ENCODE assay signal across 13 cellular contexts in genomic region chr3:179272385-179272784, GRCh38. TPM values are rescaled to one million over a fixed set of nuclear protein-coding genes. Genes with fewer than 3 reads are reported as not detected.
A peak's percentile ranks its signal among the peaks of the same experiment; 100 is the strongest.
DNase-seq lines count a peak whose midpoint lies in the region; ATAC-seq, FAIRE-seq and TF ChIP-seq lines count a peak whose summit lies in the region.
"Had no signal": no experiment of that assay in that cellular context is flagged by ENCODE, and none has a peak within 500 bp of the region (broad histone marks: within the 10 kb centered on the region; RNA-seq: fewer than 3 reads in every experiment).

No MANE protein-coding gene starts in this region.

- in situ Hi-C loops in Panc1 (cut with HindIII; ENCODE audit: low pct_unique_long_range_greater_than_20kb, low sequenced_read_pairs), result no loop called here

- no peak overlapping the region for H3K4me3 ChIP-seq in heart right ventricle
- H3K4me3 ChIP-seq in Panc1 (ENCODE audit: low read depth in 2 of 2, low read length in 2 of 2), result no peak overlapping the region
- no peak overlapping the region for H3K4me3 ChIP-seq in fibroblast of lung (replicated peaks in 1 of 4; ENCODE audit: control extremely low read depth in 1 of 4, insufficient read depth in 1 of 4, low read depth in 3 of 4, low read length in 4 of 4)
- no peak overlapping the region for H3K4me3 ChIP-seq in hepatocyte
- no peak overlapping the region for H3K4me3 ChIP-seq in pancreas
- H3K4me3 ChIP-seq: SJSA1 had no signal

- TF ChIP-seq CTCF in heart right ventricle (IDR thresholded peaks at IDR 0.05) (peak in 6 of 9 donors; percentile 14 to 38 (median 32)), Panc1 (IDR thresholded peaks at IDR 0.05) (peak; percentile 61), fibroblast of lung (conservative IDR thresholded peaks at IDR 0.05 in 1 of 2, IDR thresholded peaks at IDR 0.05 in 1 of 2; ENCODE audit: low read depth in 1 of 2, low read length in 2 of 2) (peak; percentile 31 to 50), hepatocyte (IDR thresholded peaks at IDR 0.05; ENCODE audit: poor library complexity) (no peak), pancreas (IDR thresholded peaks at IDR 0.05) (no peak)

- H4K20me1 ChIP-seq in fibroblast of lung (ENCODE audit: control insufficient read depth, extremely low read depth, insufficient read depth, low read length), result no peaks in the 10 kb centered on the region
- H4K20me1 ChIP-seq in hepatocyte (ENCODE audit: insufficient read depth, poor library complexity, severe bottlenecking), result no peaks in the 10 kb centered on the region

- no peaks in the 10 kb centered on the region for H3K36me3 ChIP-seq in heart right ventricle
- H3K36me3 ChIP-seq in Panc1 (ENCODE audit: control insufficient read depth, insufficient read depth, low read length), result no peaks in the 10 kb centered on the region
- H3K36me3 ChIP-seq in fibroblast of lung (ENCODE audit: control insufficient read depth, insufficient read depth, low read length), result no peaks in the 10 kb centered on the region
- no peaks in the 10 kb centered on the region for H3K36me3 ChIP-seq in hepatocyte (replicated peaks; ENCODE audit: insufficient read depth, low read depth)
- H3K36me3 ChIP-seq in pancreas, result no peaks in the 10 kb centered on the region
- H3K36me3 ChIP-seq: SJSA1 had no signal

- 90 to 92% methylated on average over 3 of the region's 3 CpGs for WGBS in heart right ventricle, 2 donors
- 98% methylated on average over 3 of the region's 3 CpGs for WGBS in hepatocyte (ENCODE audit: low lambda C conversion rate, missing lambda C conversion rate)
- WGBS in pancreas, 2 donors, result 74 to 79% methylated on average over 3 of the region's 3 CpGs

- no peak overlapping the region for H3K9ac ChIP-seq in fibroblast of lung (ENCODE audit: insufficient read depth, low read length)

- H3K79me2 ChIP-seq in fibroblast of lung (ENCODE audit: control insufficient read depth, insufficient read depth, low read length) (no peaks in the 10 kb centered on the region), hepatocyte (no peaks in the 10 kb centered on the region)

- POLR2A ChIA-PET in Panc1 (lab: Charles Lee), result no interaction called here

- H3K9me2 ChIP-seq in hepatocyte (replicated peaks; ENCODE audit: insufficient read depth), result no peaks in the 10 kb centered on the region

- H3K9me3 ChIP-seq in heart right ventricle (no peaks in the 10 kb centered on the region), Panc1 (ENCODE audit: control insufficient read depth, insufficient read depth, low read depth, low read length) (no peaks in the 10 kb centered on the region), fibroblast of lung (ENCODE audit: control insufficient read depth, insufficient read depth, low read depth, low read length) (no peaks in the 10 kb centered on the region), hepatocyte (ENCODE audit: low read depth) (no peaks in the 10 kb centered on the region), pancreas (no peaks in the 10 kb centered on the region)
- H3K9me3 ChIP-seq: SJSA1 had no signal

- FAIRE-seq in pancreas (lab: Jason Lieb, UNC), result no peak

- intact Hi-C loops in heart right ventricle (cut with DNase I) (no loop called here), Right ventricle myocardium superior (cut with DNase I) (no loop called here), Panc1 (cut with micrococcal nuclease; ENCODE audit: unreplicated experiment) (no loop called here), pancreas (cut with DNase I) (no loop called here)

- CTCF ChIA-PET in Panc1 (lab: Charles Lee), result interaction anchor here (0.6 kb wide), 1 partner anchor 12 kb away, joined by 3 read pairs; no protein-coding TSS in a partner anchor

- H3K4me2 ChIP-seq in fibroblast of lung (ENCODE audit: extremely low read depth, insufficient read depth, low read length) (no peak overlapping the region), hepatocyte (no peak overlapping the region)

- DNase-seq in heart right ventricle (no peak), Right ventricle myocardium superior (no peak), Panc1 (ENCODE audit: low read depth, low spot score) (no peak), fibroblast of lung (ENCODE audit: low read depth in 2 of 2) (peak in 1 of 2 donors; percentile 45), SIG-M5 treated with dmso at 0.1 percent for 504 hours (lab: John Stamatoyannopoulos, UW; ENCODE audit: unreplicated experiment) (no peak), hepatocyte (ENCODE audit: low spot score) (no peak), pancreas (no peak)
- DNase-seq: activated CD8-positive, alpha-beta memory T cell treated with anti-CD3 and anti-CD28 coated beads for 24 hours; naive B cell; NCI-H1930 had no signal

- no TSS peak for BruUV-seq in Panc1 (replicated peaks; lab: Mats Ljungman, UMichigan)

- H3K4me1 ChIP-seq in heart right ventricle (peaks cover 0 to 15% (median 0%) of the 10 kb centered on the region in 9 donors), Panc1 (ENCODE audit: control insufficient read depth, insufficient read depth, low read length) (no peaks in the 10 kb centered on the region), fibroblast of lung (ENCODE audit: control insufficient read depth, extremely low read depth, insufficient read depth, low read length) (no peaks in the 10 kb centered on the region), hepatocyte (ENCODE audit: insufficient read depth) (no peaks in the 10 kb centered on the region), pancreas (no peaks in the 10 kb centered on the region)

- H3K27ac ChIP-seq in heart right ventricle (no peak overlapping the region), Panc1 (ENCODE audit: low read length) (no peak overlapping the region), fibroblast of lung (ENCODE audit: insufficient read depth, low read length) (no peak overlapping the region), hepatocyte (no peak overlapping the region), pancreas (no peak overlapping the region)
- H3K27ac ChIP-seq: SJSA1 had no signal

- H2AFZ ChIP-seq in fibroblast of lung (ENCODE audit: low read length) (no peak overlapping the region), hepatocyte (no peak overlapping the region)

- no peak for ATAC-seq in heart right ventricle
- no peak for ATAC-seq in Right ventricle myocardium superior (ENCODE audit: poor library complexity)
- peak; percentile 60; the same call in 1 of the 2 replicates for ATAC-seq in Panc1
- ATAC-seq in HG02970 (IDR thresholded peaks at IDR 0.05; ENCODE audit: low FRiP score, unreplicated experiment), result no peak
- no peak for ATAC-seq in pancreas
- ATAC-seq: CD8-positive, alpha-beta T cell had no signal

- H3K27me3 ChIP-seq in heart right ventricle, result peaks cover 0 to 3% (median 0%) of the 10 kb centered on the region in 7 donors
- no peaks in the 10 kb centered on the region; the same call in 1 of the 2 replicates for H3K27me3 ChIP-seq in Panc1 (ENCODE audit: control insufficient read depth, insufficient read depth, low read length)
- H3K27me3 ChIP-seq in fibroblast of lung (ENCODE audit: control insufficient read depth, insufficient read depth, low read length), result no peaks in the 10 kb centered on the region
- H3K27me3 ChIP-seq in hepatocyte, result no peaks in the 10 kb centered on the region
- no peaks in the 10 kb centered on the region for H3K27me3 ChIP-seq in pancreas
- H3K27me3 ChIP-seq: SJSA1 had no signal

RNA-seq across cellular contexts. Expression of gene KCNMB3, which starts 21.5 kb away (rescaled TPM):
- total RNA-seq in heart right ventricle (1 to 10 TPM in 3 of 10 donors, under 1 TPM in 7; 0.49 to 1.8 (median 0.83) TPM), Right ventricle myocardium superior (0.89 TPM), Panc1 (2021; ENCODE audit: unreplicated experiment) (5.8 TPM), fibroblast of lung (0.77 and 1.5 TPM in 2 replicates), hepatocyte (2.2 and 2.6 TPM in 2 replicates), pancreas (1 to 10 TPM; 1.4 to 3.2 (median 3.0) TPM)
- polyA plus RNA-seq in heart right ventricle (1 to 10 TPM; 1.1 to 4.0 TPM), fibroblast of lung (0.76 and 1.3 TPM in 2 replicates), hepatocyte (3.2 and 3.5 TPM in 2 replicates), pancreas (1 to 10 TPM; 4.3 to 7.8 TPM)
- 3.9 TPM for polyA plus RNA-seq in Panc1 (2012; ENCODE audit: insufficient read length)
- 1.7 and 2.1 TPM in 2 replicates for polyA plus RNA-seq in fibroblast of lung (2012)
- 0.85 TPM in 1 of 2 replicates, not detected in the other for polyA minus RNA-seq in fibroblast of lung (ENCODE audit: low replicate concordance)

RNA-seq across cellular contexts. Expression of gene ZNF639, which starts 50.4 kb away (rescaled TPM):
- 10 to 100 TPM; 25.8 to 41.0 (median 30.6) TPM for total RNA-seq in heart right ventricle
- polyA plus RNA-seq in heart right ventricle, result 10 to 100 TPM; 14.1 to 18.5 TPM
- 31.1 TPM for total RNA-seq in Right ventricle myocardium superior
- total RNA-seq in Panc1 (2021; ENCODE audit: unreplicated experiment), result 56.1 TPM
- polyA plus RNA-seq in Panc1 (2012; ENCODE audit: insufficient read length), result 25.7 TPM
- 41.1 and 49.3 TPM in 2 replicates for total RNA-seq in fibroblast of lung
- polyA plus RNA-seq in fibroblast of lung, result 24.9 and 28.4 TPM in 2 replicates
- 26.5 and 26.8 TPM in 2 replicates for polyA plus RNA-seq in fibroblast of lung (2012)
- polyA minus RNA-seq in fibroblast of lung (ENCODE audit: low replicate concordance), result 4.8 and 8.7 TPM in 2 replicates
- 54.9 and 60.3 TPM in 2 replicates for total RNA-seq in hepatocyte
- polyA plus RNA-seq in hepatocyte, result 26.6 and 29.3 TPM in 2 replicates
- 10 to 100 TPM in 5 of 6 donors, 1 to 10 TPM in 1; 9.9 to 18.2 (median 13.2) TPM for total RNA-seq in pancreas
- 10 to 100 TPM in 1 of 2 donors, 1 to 10 TPM in 1; 7.4 to 15.3 TPM for polyA plus RNA-seq in pancreas

Comparison
In these comparisons a context has a peak if more than half of its experiments do, and no peak if none do; other contexts are left out.
1. CTCF ChIP-seq: peak in heart right ventricle (6 of 9), Panc1 (single experiment) and fibroblast of lung (2 of 2); none in hepatocyte (single experiment) and pancreas (0 of 4).